Comparison of ENCODE assay signal across 18 cellular contexts in the genomic region with DNA sequence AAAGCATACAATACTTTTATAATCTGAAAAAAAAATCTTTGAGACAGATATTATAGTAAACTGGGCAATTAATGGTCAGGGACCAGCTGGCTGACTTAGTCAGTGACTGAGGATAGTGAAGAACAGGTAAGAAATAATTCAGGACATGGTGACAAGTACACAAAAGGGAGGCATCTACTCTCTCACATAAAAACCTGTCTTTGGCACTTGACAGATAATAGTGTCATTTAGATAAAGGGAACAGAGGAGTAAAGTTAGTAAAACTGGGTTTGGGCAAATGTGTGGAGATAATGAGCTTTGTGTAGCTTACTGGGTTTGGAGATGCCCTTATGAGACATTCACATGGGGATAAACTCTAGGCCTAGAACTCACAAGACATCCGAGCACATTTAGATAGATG.
"Had no signal": no experiment of that assay in that cellular context is flagged by ENCODE, and none has a peak within 500 bp of the region (broad histone marks: within the 10 kb centered on the region; RNA-seq: fewer than 3 reads in every experiment).

No MANE protein-coding gene starts in this region.

- ATAC-seq: activated T-cell treated with anti-CD3 and anti-CD28 coated beads, Interleukin-2, amount 50 U/mL, for 72 hours; left ventricle myocardium superior; stimulated activated memory B cell treated with anti-CD40 and anti-IgM and Interleukin-4, amounts not matched to agents 10 μg/mL and 1 μg/mL and 100 μg/mL, for 72 hours had no signal

- H3K27me3 Mint-ChIP-seq: central memory CD8-positive, alpha-beta T cell; memory B cell; naive B cell; stimulated activated memory B cell treated with anti-CD40 and anti-IgM and Interleukin-4, amounts not matched to agents 10 μg/mL and 1 μg/mL and 100 μg/mL, for 72 hours had no signal

- H3K4me3 ChIP-seq: colonic mucosa, sigmoid colon, spleen had no signal

- H3K27ac ChIP-seq: colonic mucosa, sigmoid colon, spleen had no signal

- H3K36me3 Mint-ChIP-seq: stimulated activated memory B cell treated with anti-CD40 and anti-IgM and Interleukin-4, amounts not matched to agents 10 μg/mL and 1 μg/mL and 100 μg/mL, for 72 hours had no signal

- H3K9me3 Mint-ChIP-seq: activated T-cell treated with anti-CD3 and anti-CD28 coated beads, Interleukin-2, amount 50 U/mL, for 72 hours; central memory CD8-positive, alpha-beta T cell; memory B cell; naive B cell; stimulated activated memory B cell treated with anti-CD40 and anti-IgM and Interleukin-4, amounts not matched to agents 10 μg/mL and 1 μg/mL and 100 μg/mL, for 72 hours had no signal

- H3K27me3 ChIP-seq: colonic mucosa, sigmoid colon, spleen had no signal

- H3K9me3 ChIP-seq: colonic mucosa, sigmoid colon, spleen had no signal

- DNase-seq: activated CD4-positive, alpha-beta T cell treated with anti-CD3 and anti-CD28 coated beads, Interleukin-2, amount 50 U/mL, for 1 hour; activated effector memory CD4-positive, alpha-beta T cell treated with anti-CD3 and anti-CD28 coated beads, Interleukin-2, amount 50 U/mL, for 16 hours; activated naive CD4-positive, alpha-beta T cell treated with anti-CD3 and anti-CD28 coated beads, Interleukin-2, amount 50 U/mL, for 16 hours; activated T-cell treated with anti-CD3 and anti-CD28 coated beads, Interleukin-2, amount 50 U/mL, for 72 hours; aorta; colonic mucosa; head of caudate nucleus; left ventricle myocardium superior; naive B cell; nucleus accumbens; sigmoid colon; spleen; stimulated activated CD4-positive, alpha-beta T cell treated with anti-CD3 and anti-CD28 coated beads, Interleukin-4, amount 100 ng/mL, for 4 hours; T-helper 1 cell; T1000 had no signal

- H3K36me3 ChIP-seq: colonic mucosa, sigmoid colon, spleen had no signal

- H3K4me3 Mint-ChIP-seq: central memory CD8-positive, alpha-beta T cell; memory B cell; stimulated activated memory B cell treated with anti-CD40 and anti-IgM and Interleukin-4, amounts not matched to agents 10 μg/mL and 1 μg/mL and 100 μg/mL, for 72 hours had no signal

- H3K27ac Mint-ChIP-seq: activated T-cell treated with anti-CD3 and anti-CD28 coated beads, Interleukin-2, amount 50 U/mL, for 72 hours; memory B cell; naive B cell; stimulated activated memory B cell treated with anti-CD40 and anti-IgM and Interleukin-4, amounts not matched to agents 10 μg/mL and 1 μg/mL and 100 μg/mL, for 72 hours had no signal

- H3K4me1 ChIP-seq: colonic mucosa had no signal
